ENCODE assay signal across 11 cellular contexts in the genomic region with DNA sequence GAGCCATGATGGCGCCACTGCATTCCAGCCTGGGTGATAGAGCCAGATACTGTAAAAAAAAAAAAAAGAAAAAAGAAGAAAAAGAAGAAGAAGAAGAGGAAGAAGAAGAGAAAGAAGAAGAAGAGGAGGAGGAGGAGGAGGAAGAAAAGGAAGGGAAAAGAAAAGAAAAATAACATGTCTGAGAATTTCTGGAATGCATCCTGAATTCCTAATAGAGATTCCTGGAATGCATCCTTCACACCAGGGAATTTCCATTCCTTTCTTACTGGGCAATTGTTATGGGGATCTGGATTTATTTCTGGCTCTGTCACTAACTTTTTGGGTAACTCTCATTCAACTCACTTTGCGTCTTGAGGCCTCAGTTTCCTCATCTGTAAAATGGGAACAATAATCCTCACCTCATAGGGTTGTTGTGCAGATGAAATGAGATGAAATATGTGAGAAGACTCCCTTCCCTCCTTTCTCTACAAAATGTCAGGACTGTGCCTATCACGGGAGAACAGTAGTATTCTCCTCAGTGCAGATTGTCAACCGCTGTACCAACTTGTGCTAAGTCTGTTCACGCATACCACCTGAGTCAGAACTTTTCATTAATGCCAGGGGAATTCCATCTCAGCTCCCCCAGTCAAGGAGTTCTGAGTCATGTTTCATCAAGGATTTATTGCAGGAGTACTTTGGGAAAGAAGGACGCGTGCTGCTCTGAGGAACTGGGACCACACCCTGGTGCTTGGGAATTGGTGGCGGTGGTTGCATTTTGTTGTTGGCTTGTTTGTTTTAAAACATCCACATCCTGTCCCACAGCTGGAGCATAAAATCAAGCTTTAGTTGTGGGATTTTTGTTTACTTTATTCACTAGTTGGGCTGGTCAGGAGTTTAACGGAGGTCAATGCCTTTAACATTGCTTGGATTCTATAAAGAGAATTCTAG. TPM values are rescaled to one million over a fixed set of nuclear protein-coding genes. Genes with fewer than 3 reads are reported as not detected.
DNase-seq lines count a peak whose midpoint lies in the region; ATAC-seq, FAIRE-seq and TF ChIP-seq lines count a peak whose summit lies in the region.
"Had no signal": no experiment of that assay in that cellular context is flagged by ENCODE, and none has a peak within 500 bp of the region (broad histone marks: within the 10 kb centered on the region; RNA-seq: fewer than 3 reads in every experiment).

No MANE protein-coding gene starts in this region.

- no peak for FAIRE-seq in small intestine (lab: Jason Lieb, UNC)
- no peak for FAIRE-seq in D721Med (lab: Jason Lieb, UNC)

- no peak overlapping the region for H3K4me3 Mint-ChIP-seq in WTC11
- H3K4me3 Mint-ChIP-seq: activated naive CD8-positive, alpha-beta T cell treated with anti-CD3 and anti-CD28 coated beads for 36 hours; natural killer cell treated with Interleukin-12 subunit alpha and Interleukin-12 subunit beta and Interleukin-15 and Interleukin-18, amount 100 ng/mL, for 72 hours; stimulated activated naive CD8-positive, alpha-beta T cell treated with anti-CD3 and anti-CD28 coated beads, Interleukin-15, Interleukin-2, amounts not matched to agents 100 ng/mL and 50 ng/mL, for 24 hours had no signal

- H3K79me2 ChIP-seq in hepatocyte: no peaks in the 10 kb centered on the region

- peaks cover 5% of the 10 kb centered on the region; the same call in 1 of the 2 replicates for H3K27me3 Mint-ChIP-seq in WTC11 (ENCODE audit: low read depth)

- peaks cover 38% of the 10 kb centered on the region for H3K9me3 Mint-ChIP-seq in WTC11
- H3K9me3 Mint-ChIP-seq: natural killer cell treated with Interleukin-12 subunit alpha and Interleukin-12 subunit beta and Interleukin-15 and Interleukin-18, amount 100 ng/mL, for 72 hours had no signal

- 61% methylated on average over 9 of the region's 9 CpGs for WGBS in hepatocyte (ENCODE audit: low lambda C conversion rate, missing lambda C conversion rate)
- 54 to 71% (median 64%) methylated on average over 9 of the region's 9 CpGs for WGBS in small intestine, 3 donors
- WGBS in thyroid gland, 2 donors: 77 to 82% methylated on average over 9 of the region's 9 CpGs

- CTCF ChIA-PET in WTC11 (lab: Charles Lee): interaction anchor here (1.1 kb wide), 1 partner anchor 40 kb away, joined by 4 read pairs; no protein-coding TSS in a partner anchor

- H3K27me3 ChIP-seq in hepatocyte (no peaks in the 10 kb centered on the region), small intestine (ENCODE audit: control insufficient read depth in 2 of 2, insufficient read depth in 2 of 2, low read length in 2 of 2) (no peaks in the 10 kb centered on the region), thyroid gland (no peaks in the 10 kb centered on the region)

- no peak overlapping the region for H3K4me2 ChIP-seq in hepatocyte

- peaks cover 25% of the 10 kb centered on the region for H3K36me3 Mint-ChIP-seq in WTC11
- H3K36me3 Mint-ChIP-seq: activated naive CD8-positive, alpha-beta T cell treated with anti-CD3 and anti-CD28 coated beads for 36 hours; natural killer cell treated with Interleukin-12 subunit alpha and Interleukin-12 subunit beta and Interleukin-15 and Interleukin-18, amount 100 ng/mL, for 72 hours had no signal

- H3K9me2 ChIP-seq in hepatocyte (replicated peaks; ENCODE audit: insufficient read depth): no peaks in the 10 kb centered on the region

- DNase-seq in GOT3 (lab: John Stamatoyannopoulos, UW) (peak; percentile 40), WTC11 (ENCODE audit: low spot score) (no peak), hepatocyte (ENCODE audit: low spot score) (peak; percentile 47), small intestine (peak; percentile 17), posterior vena cava (ENCODE audit: low spot score) (no peak), NCI-H2107 (lab: John Stamatoyannopoulos, UW) (no peak), D721Med (ENCODE audit: insufficient read length, low spot score) (no peak), thyroid gland (no peak)
- DNase-seq: activated naive CD8-positive, alpha-beta T cell treated with anti-CD3 and anti-CD28 coated beads for 36 hours had no signal

- no peak for TF ChIP-seq POLR2A in thyroid gland (IDR thresholded peaks at IDR 0.05)

- H3K36me3 ChIP-seq in hepatocyte (replicated peaks; ENCODE audit: insufficient read depth, low read depth) (no peaks in the 10 kb centered on the region), small intestine (ENCODE audit: control insufficient read depth in 2 of 2, insufficient read depth in 2 of 2, low read length in 2 of 2) (no peaks in the 10 kb centered on the region), thyroid gland (no peaks in the 10 kb centered on the region)

- H3K4me1 Mint-ChIP-seq in WTC11: peaks cover 42% of the 10 kb centered on the region
- H3K4me1 Mint-ChIP-seq: activated naive CD8-positive, alpha-beta T cell treated with anti-CD3 and anti-CD28 coated beads for 36 hours had no signal

- ATAC-seq in WTC11: peak; percentile 14
- ATAC-seq: natural killer cell treated with Interleukin-12 subunit alpha and Interleukin-12 subunit beta and Interleukin-15 and Interleukin-18, amount 100 ng/mL, for 72 hours had no signal

- H3K4me3 ChIP-seq in hepatocyte (no peak overlapping the region), small intestine (ENCODE audit: low read depth in 1 of 2, low read length in 2 of 2) (no peak overlapping the region), thyroid gland (replicated peaks in 1 of 3) (no peak overlapping the region)

- TF ChIP-seq CTCF in WTC11 (IDR thresholded peaks at IDR 0.05) (no peak), hepatocyte (IDR thresholded peaks at IDR 0.05; ENCODE audit: poor library complexity) (no peak), D721Med (IDR thresholded peaks at IDR 0.05; ENCODE audit: insufficient read depth, missing control alignments) (no peak), thyroid gland (IDR thresholded peaks at IDR 0.05) (no peak)

- peak overlapping the region; percentile 95 for H3K27ac Mint-ChIP-seq in WTC11
- H3K27ac Mint-ChIP-seq: activated naive CD8-positive, alpha-beta T cell treated with anti-CD3 and anti-CD28 coated beads for 36 hours; natural killer cell treated with Interleukin-12 subunit alpha and Interleukin-12 subunit beta and Interleukin-15 and Interleukin-18, amount 100 ng/mL, for 72 hours; stimulated activated naive CD8-positive, alpha-beta T cell treated with anti-CD3 and anti-CD28 coated beads, Interleukin-15, Interleukin-2, amounts not matched to agents 100 ng/mL and 50 ng/mL, for 24 hours had no signal

- H3K4me1 ChIP-seq in hepatocyte (ENCODE audit: insufficient read depth): no peaks in the 10 kb centered on the region
- H3K4me1 ChIP-seq in small intestine (ENCODE audit: control insufficient read depth in 2 of 2, insufficient read depth in 1 of 2, low read depth in 1 of 2, low read length in 1 of 2): no peaks in the 10 kb centered on the region
- H3K4me1 ChIP-seq in thyroid gland: no peaks in the 10 kb centered on the region

- POLR2A ChIA-PET in WTC11 (lab: Charles Lee): no interaction called here

- H3K27ac ChIP-seq in hepatocyte (no peak overlapping the region), small intestine (ENCODE audit: low read depth in 1 of 2, low read length in 1 of 2) (peak overlapping the region in 1 of 2 donors; percentile 20), thyroid gland (no peak overlapping the region)

- intact Hi-C loops in posterior vena cava (cut with DNase I) (no loop called here), thyroid gland (cut with DNase I) (no loop called here)

- no peaks in the 10 kb centered on the region for H4K20me1 ChIP-seq in hepatocyte (ENCODE audit: insufficient read depth, poor library complexity, severe bottlenecking)

- no peaks in the 10 kb centered on the region for H3K9me3 ChIP-seq in hepatocyte (ENCODE audit: low read depth)
- H3K9me3 ChIP-seq in small intestine (ENCODE audit: control insufficient read depth, low read depth): no peaks in the 10 kb centered on the region
- no peaks in the 10 kb centered on the region for H3K9me3 ChIP-seq in thyroid gland

- H2AFZ ChIP-seq in hepatocyte: no peak overlapping the region

TF ChIP-seq in WTC11, 78 proteins besides CTCF, POLR2A, EP300 and RAD21 (continues in another document):
- TF ChIP-seq MYBL2 (CRISPR knock-in tag; IDR thresholded peaks at IDR 0.05) (0 out of 2 replicates have a peak, but pooled peaks have one; percentile 48), TEAD1 (CRISPR knock-in tag; IDR thresholded peaks at IDR 0.05) (peak; percentile 84; the same call in 1 of the 2 replicates), ETV6 (CRISPR knock-in tag; IDR thresholded peaks at IDR 0.05) (peak; percentile 64; the same call in 1 of the 2 replicates), ERG (CRISPR knock-in tag; IDR thresholded peaks at IDR 0.05) (0 out of 2 replicates have a peak, but pooled peaks have one; percentile 79), MAX (CRISPR knock-in tag; IDR thresholded peaks at IDR 0.05) (no peak)

RNA-seq across cellular contexts. Expression of gene ROR1, which starts 42.4 kb away (rescaled TPM):
- 54.6 to 56.3 TPM (median 55.2 TPM) in 3 replicates for total RNA-seq in WTC11 (2021)
- total RNA-seq in hepatocyte: 27.7 and 28.3 TPM in 2 replicates
- 16.4 and 21.9 TPM in 2 replicates for polyA plus RNA-seq in hepatocyte
- 1 to 10 TPM in 1 of 3 donors, under 1 TPM in 1, not detected in 1; 0.22 to 3.6 TPM for polyA plus RNA-seq in small intestine
- 10 to 100 TPM; 19.3 to 25.8 TPM for total RNA-seq in posterior vena cava
- 1 to 10 TPM in 3 of 4 donors, under 1 TPM in 1; 0.73 to 2.6 (median 1.4) TPM for total RNA-seq in thyroid gland
- total RNA-seq: activated naive CD8-positive, alpha-beta T cell treated with anti-CD3 and anti-CD28 coated beads for 36 hours had no signal

Comparison
In these comparisons a context has a peak if more than half of its experiments do, and no peak if none do; other contexts are left out.
1. DNase-seq: peak in GOT3 (single experiment), hepatocyte (single experiment) and small intestine (single experiment); none in WTC11 (single experiment), posterior vena cava (single experiment), NCI-H2107 (single experiment), D721Med (single experiment) and thyroid gland (0 of 2).